In genomic region chr16:50722960-50723359, GRCh38 we compare ENCODE assay signal across 25 cellular contexts. TPM values are rescaled to one million over a fixed set of nuclear protein-coding genes. Genes with fewer than 3 reads are reported as not detected.
DNase-seq lines count a peak whose midpoint lies in the region; ATAC-seq, FAIRE-seq and TF ChIP-seq lines count a peak whose summit lies in the region.
"Had no signal": no experiment of that assay in that cellular context is flagged by ENCODE, and none has a peak within 500 bp of the region (broad histone marks: within the 10 kb centered on the region; RNA-seq: fewer than 3 reads in every experiment).

No MANE protein-coding gene starts in this region.

- H3K36me3 Mint-ChIP-seq in activated CD4-positive, alpha-beta memory T cell treated with anti-CD3 and anti-CD28 coated beads for 36 hours: peaks cover 56% of the 10 kb centered on the region
- peaks cover 73% of the 10 kb centered on the region for H3K36me3 Mint-ChIP-seq in activated CD4-positive, alpha-beta memory T cell treated with anti-CD3 and anti-CD28 coated beads, Interleukin-2, amount 10 ng/mL, durations not matched to agents 7 days and 5 days (ENCODE audit: low read depth)
- H3K36me3 Mint-ChIP-seq in natural killer cell (peaks cover 14% of the 10 kb centered on the region), progenitor cell of endocrine pancreas (ENCODE audit: insufficient read depth) (no peaks in the 10 kb centered on the region)

- TF ChIP-seq CTCF in PC-9 (conservative IDR thresholded peaks at IDR 0.05) (no peak), GM12878 (IDR thresholded peaks at IDR 0.05 in 2 of 3, conservative IDR thresholded peaks at IDR 0.05 in 1 of 3; ENCODE audit: control insufficient read depth in 2 of 3, extremely low read depth in 1 of 3, insufficient read depth in 1 of 3, low read depth in 3 of 3, low read length in 3 of 3) (no peak), natural killer cell (IDR thresholded peaks at IDR 0.05) (no peak), progenitor cell of endocrine pancreas (IDR thresholded peaks at IDR 0.05; ENCODE audit: unreplicated experiment) (no peak)

- WGBS in GM12878 (ENCODE audit: insufficient coverage, insufficient replicate concordance, low lambda C conversion rate, missing lambda C conversion rate): 100% methylated on average over 2 of the region's 2 CpGs

- TF ChIP-seq EP300 in GM12878 (IDR thresholded peaks at IDR 0.05; ENCODE audit: borderline replicate concordance in 1 of 2, control insufficient read depth in 1 of 2, low read depth in 2 of 2, low read length in 2 of 2): no peak

- RAD21 ChIA-PET in GM12878 (lab: Charles Lee; ENCODE audit: unreplicated experiment): interaction anchor here (0.7 to 1.5 kb wide), 2 partner anchors 19 to 56 kb away, joined by 3 to 7 read pairs; partner anchors contain the start of gene CYLD

- H3K4me3 Mint-ChIP-seq in activated CD4-positive, alpha-beta memory T cell treated with anti-CD3 and anti-CD28 coated beads for 36 hours: no peak overlapping the region
- no peak overlapping the region for H3K4me3 Mint-ChIP-seq in activated CD4-positive, alpha-beta memory T cell treated with anti-CD3 and anti-CD28 coated beads, Interleukin-2, amount 10 ng/mL, durations not matched to agents 7 days and 5 days
- H3K4me3 Mint-ChIP-seq in natural killer cell (peak overlapping the region; percentile 83), progenitor cell of endocrine pancreas (ENCODE audit: low read depth) (no peak overlapping the region)
- H3K4me3 Mint-ChIP-seq: HFFc6 had no signal

- SMC1A ChIA-PET in GM12878 (lab: Charles Lee; ENCODE audit: uncharacterized antibody, unreplicated experiment): interaction anchor here (0.6 to 1.1 kb wide), 2 partner anchors 25 to 39 kb away, joined by 3 to 4 read pairs; no protein-coding TSS in a partner anchor

- ATAC-seq in GM12878 (no peak), natural killer cell (no peak)

- peak overlapping the region; percentile 16 for H3K27ac Mint-ChIP-seq in activated CD4-positive, alpha-beta memory T cell treated with anti-CD3 and anti-CD28 coated beads for 36 hours
- no peak overlapping the region for H3K27ac Mint-ChIP-seq in activated CD4-positive, alpha-beta memory T cell treated with anti-CD3 and anti-CD28 coated beads, Interleukin-2, amount 10 ng/mL, durations not matched to agents 7 days and 5 days
- H3K27ac Mint-ChIP-seq in natural killer cell (peak overlapping the region; percentile 82 to 97), progenitor cell of endocrine pancreas (no peak overlapping the region)
- H3K27ac Mint-ChIP-seq: HFFc6 had no signal

- POLR2A ChIA-PET in activated CD4-positive, alpha-beta memory T cell treated with anti-CD3 and anti-CD28 coated beads for 36 hours (lab: Charles Lee): no interaction called here
- POLR2A ChIA-PET in activated CD4-positive, alpha-beta memory T cell treated with anti-CD3 and anti-CD28 coated beads, Interleukin-2, amount 10 ng/mL, durations not matched to agents 7 days and 5 days (lab: Charles Lee): no interaction called here
- POLR2A ChIA-PET in PC-9 (lab: Charles Lee; ENCODE audit: unreplicated experiment) (no interaction called here), GM12878 (lab: Charles Lee) (interaction anchor here (0.6 kb wide), 1 partner anchor 162 kb away, joined by 5 read pairs; no protein-coding TSS in a partner anchor)

- H3K79me2 ChIP-seq in PC-9 (ENCODE audit: low read depth) (no peaks in the 10 kb centered on the region), GM12878 (ENCODE audit: control insufficient read depth, insufficient read depth, low read length) (no peaks in the 10 kb centered on the region)

- no peak overlapping the region for H3K9ac ChIP-seq in GM12878 (ENCODE audit: control insufficient read depth, insufficient read depth, low read length)

- H3K4me1 ChIP-seq in PC-9 (replicated peaks; ENCODE audit: insufficient read depth) (peaks cover 48% of the 10 kb centered on the region), GM12878 (ENCODE audit: control insufficient read depth, insufficient read depth, low read length) (no peaks in the 10 kb centered on the region)
- H3K4me1 ChIP-seq: BE2C, SJSA1 had no signal

- no peak for TF ChIP-seq RAD21 in GM12878 (IDR thresholded peaks at IDR 0.05; ENCODE audit: insufficient read depth, low read depth, low read length)

- H4K20me1 ChIP-seq in PC-9 (ENCODE audit: insufficient read depth) (no peaks in the 10 kb centered on the region), GM12878 (ENCODE audit: control insufficient read depth, insufficient read depth) (no peaks in the 10 kb centered on the region)

- no peaks in the 10 kb centered on the region for H3K27me3 Mint-ChIP-seq in activated CD4-positive, alpha-beta memory T cell treated with anti-CD3 and anti-CD28 coated beads for 36 hours
- H3K27me3 Mint-ChIP-seq in activated CD4-positive, alpha-beta memory T cell treated with anti-CD3 and anti-CD28 coated beads, Interleukin-2, amount 10 ng/mL, durations not matched to agents 7 days and 5 days: no peaks in the 10 kb centered on the region
- H3K27me3 Mint-ChIP-seq in natural killer cell (ENCODE audit: low read depth in 2 of 2) (no peaks in the 10 kb centered on the region), progenitor cell of endocrine pancreas (peaks cover 5% of the 10 kb centered on the region)

- peaks cover 15% of the 10 kb centered on the region for H3K9me3 Mint-ChIP-seq in activated CD4-positive, alpha-beta memory T cell treated with anti-CD3 and anti-CD28 coated beads for 36 hours
- peaks cover 15% of the 10 kb centered on the region for H3K9me3 Mint-ChIP-seq in activated CD4-positive, alpha-beta memory T cell treated with anti-CD3 and anti-CD28 coated beads, Interleukin-2, amount 10 ng/mL, durations not matched to agents 7 days and 5 days
- H3K9me3 Mint-ChIP-seq in natural killer cell (peaks cover 2 to 4% of the 10 kb centered on the region in 2 donors), progenitor cell of endocrine pancreas (ENCODE audit: low read depth) (peaks cover 6% of the 10 kb centered on the region)

- in situ Hi-C loops in GM12878 (cut with MboI): no loop called here

- H3K4me3 ChIP-seq in PC-9 (no peak overlapping the region), GM12878 (no peak overlapping the region)
- H3K4me3 ChIP-seq: MG63, SJSA1 had no signal

- no peaks in the 10 kb centered on the region for H3K9me3 ChIP-seq in PC-9 (ENCODE audit: insufficient read depth, low read depth)
- H3K9me3 ChIP-seq in GM12878 (replicated peaks; ENCODE audit: control insufficient read depth, insufficient read depth, low read length): peaks cover 10% of the 10 kb centered on the region; the same call in 2 of the 3 replicates
- H3K9me3 ChIP-seq: BE2C, MG63, SJSA1 had no signal

- intact Hi-C loops in activated CD4-positive, alpha-beta memory T cell treated with anti-CD3 and anti-CD28 coated beads for 36 hours (cut with micrococcal nuclease): no loop called here
- intact Hi-C loops in PC-9 (cut with micrococcal nuclease; ENCODE audit: unreplicated experiment) (no loop called here), GM12878 (cut with micrococcal nuclease; ENCODE audit: unreplicated experiment) (no loop called here), natural killer cell (cut with micrococcal nuclease) (loop anchor here (1.0 kb wide), 1 partner anchor 18 kb away; no protein-coding TSS in a partner anchor)

- H2AFZ ChIP-seq in PC-9 (no peak overlapping the region), GM12878 (ENCODE audit: control insufficient read depth, low read depth, low read length) (no peak overlapping the region)

- H3K36me3 ChIP-seq in PC-9 (ENCODE audit: low read depth) (no peaks in the 10 kb centered on the region), GM12878 (ENCODE audit: control insufficient read depth in 2 of 2, insufficient read depth in 2 of 2, low read length in 1 of 2) (peaks cover 10 to 18% of the 10 kb centered on the region in 2 experiments; a peak in 3 of 4 replicates)
- H3K36me3 ChIP-seq: BE2C, MG63, SJSA1 had no signal

- no peaks in the 10 kb centered on the region for H3K27me3 ChIP-seq in PC-9 (ENCODE audit: insufficient read depth, low read depth)
- no peaks in the 10 kb centered on the region for H3K27me3 ChIP-seq in GM12878 (replicated peaks in 1 of 2; ENCODE audit: control insufficient read depth in 2 of 2, insufficient read depth in 2 of 2, low read length in 1 of 2)
- H3K27me3 ChIP-seq: BE2C, MG63, SJSA1 had no signal

- CTCF ChIA-PET in activated CD4-positive, alpha-beta memory T cell treated with anti-CD3 and anti-CD28 coated beads for 36 hours (lab: Charles Lee): interaction anchor here (0.9 kb wide), 1 partner anchor 58 kb away, joined by 4 read pairs; no protein-coding TSS in a partner anchor
- CTCF ChIA-PET in activated CD4-positive, alpha-beta memory T cell treated with anti-CD3 and anti-CD28 coated beads, Interleukin-2, amount 10 ng/mL, durations not matched to agents 7 days and 5 days (lab: Charles Lee): no interaction called here
- CTCF ChIA-PET in PC-9 (lab: Charles Lee) (no interaction called here), GM12878 (lab: Yijun Ruan, JAX) (interaction anchor here (1.8 kb wide), 1 partner anchor 24 kb away, joined by 6 read pairs; no protein-coding TSS in a partner anchor)

- H3K4me2 ChIP-seq in PC-9 (0 out of 2 replicates have a peak overlapping the region, but pooled peaks have one; percentile 16), GM12878 (ENCODE audit: control insufficient read depth, insufficient read depth) (no peak overlapping the region)

- TF ChIP-seq POLR2A in GM12878 (IDR thresholded peaks at IDR 0.05; ENCODE audit: low read depth, low read length): no peak
- TF ChIP-seq POLR2A in erythroblast (IDR thresholded peaks at IDR 0.05; ENCODE audit: low read length): no peak
- TF ChIP-seq POLR2A in H54 (IDR thresholded peaks at IDR 0.05; ENCODE audit: low read depth, low read length): no peak

- DNase-seq in activated CD4-positive, alpha-beta memory T cell treated with anti-CD3 and anti-CD28 coated beads for 36 hours: no peak
- DNase-seq in activated CD4-positive, alpha-beta memory T cell treated with anti-CD3 and anti-CD28 coated beads, Interleukin-2, amount 10 ng/mL, durations not matched to agents 7 days and 5 days: no peak
- DNase-seq in PC-9: no peak
- no peak for DNase-seq in GM12878 (ENCODE audit: low read depth, low spot score)
- no peak for DNase-seq in natural killer cell
- no peak for DNase-seq in progenitor cell of endocrine pancreas (ENCODE audit: low spot score, unreplicated experiment)
- DNase-seq in erythroblast (lab: John Stamatoyannopoulos, UW): no peak
- no peak for DNase-seq in H54 (ENCODE audit: insufficient read length, low spot score)
- DNase-seq: 8988T; ACHN; BE2C; DMS153; DND-41; HFFc6; MG63; NCI-H2029; NCI-H446; NCI-H524 treated with DMSO at 0.1 percent for 48 hours; NCI-H774; NK-92 treated with Interleukin-12 subunit alpha and Interleukin-12 subunit beta, amount 100 ng/mL, for 24 hours; Right ventricle myocardium superior; RPMI8226 had no signal

- H3F3A ChIP-seq in PC-9 (ENCODE audit: insufficient read depth, low read depth): peaks cover 37% of the 10 kb centered on the region

- FAIRE-seq in GM12878 (lab: Jason Lieb, UNC) (no peak), H54 (lab: Jason Lieb, UNC) (no peak)
- FAIRE-seq: GM19239 had no signal

- no TSS peak for BruUV-seq in PC-9 (replicated peaks; lab: Mats Ljungman, UMichigan)
- BruUV-seq in GM12878 (replicated peaks; lab: Mats Ljungman, UMichigan): no TSS peak

- no peak overlapping the region; the same call in 1 of the 2 replicates for H3K27ac ChIP-seq in PC-9
- no peak overlapping the region for H3K27ac ChIP-seq in GM12878 (ENCODE audit: control insufficient read depth, insufficient read depth)
- H3K27ac ChIP-seq: SJSA1 had no signal

- H3K4me1 Mint-ChIP-seq in activated CD4-positive, alpha-beta memory T cell treated with anti-CD3 and anti-CD28 coated beads for 36 hours (ENCODE audit: low read depth): peaks cover 31% of the 10 kb centered on the region
- H3K4me1 Mint-ChIP-seq in activated CD4-positive, alpha-beta memory T cell treated with anti-CD3 and anti-CD28 coated beads, Interleukin-2, amount 10 ng/mL, durations not matched to agents 7 days and 5 days: peaks cover 18% of the 10 kb centered on the region
- H3K4me1 Mint-ChIP-seq in natural killer cell: peaks cover 42 to 45% of the 10 kb centered on the region in 2 donors
- H3K4me1 Mint-ChIP-seq in progenitor cell of endocrine pancreas (ENCODE audit: low read depth): peaks cover 7% of the 10 kb centered on the region

- no peaks in the 10 kb centered on the region for H3K9me2 ChIP-seq in PC-9 (ENCODE audit: insufficient read depth)

RNA-seq across cellular contexts. Expression of gene CYLD, which starts 18.9 kb away (rescaled TPM):
- 100 to 1,000 TPM; 133 to 135 TPM for total RNA-seq in activated CD4-positive, alpha-beta memory T cell treated with anti-CD3 and anti-CD28 coated beads for 36 hours
- 100 to 1,000 TPM; 235 to 254 TPM for total RNA-seq in activated CD4-positive, alpha-beta memory T cell treated with anti-CD3 and anti-CD28 coated beads, Interleukin-2, amount 10 ng/mL, durations not matched to agents 7 days and 5 days
- total RNA-seq in PC-9 (2021) (12.6 and 19.0 TPM in 2 replicates), GM12878 (2014; rRNA removed) (46.6 and 63.5 TPM in 2 replicates), GM12878 (2014; rRNA removed; fragmentation: Illumina TruSeq; extraction: Trizol) (58.5 and 58.7 TPM in 2 replicates), GM12878 (2021) (58.8 and 63.2 TPM in 2 replicates), natural killer cell (100 to 1,000 TPM; 227 to 246 (median 236) TPM), progenitor cell of endocrine pancreas (18.7 and 21.9 TPM in 2 replicates)
- total RNA-seq in GM12878 (2013; cell fraction: nucleolus; rRNA removed): 411 and 416 TPM in 2 replicates
- polyA plus RNA-seq in GM12878 (2011; ENCODE audit: low read depth): 31.6 TPM
- polyA plus RNA-seq in GM12878 (2011; rRNA removed) (106 and 150 TPM in 2 replicates), GM12878 (2014; fragmentation: Illumina TruSeq; extraction: Trizol) (51.6 and 60.5 TPM in 2 replicates), GM12878 (2014; fragmentation: Nextera tagmentation; extraction: Ambion mirVana) (10 to 100 TPM; 19.2 to 27.0 TPM), GM12878 (2014; rRNA removed) (26.5 and 31.5 TPM in 2 replicates), GM12878 (2016; fragmentation: Nextera tagmentation; extraction: Ambion mirVana) (10 to 100 TPM; 44.6 to 45.6 TPM)
- 44.6 and 53.8 TPM in 2 replicates for polyA plus RNA-seq in GM12878 (2011; cell fraction: cytosol; rRNA removed)
- polyA plus RNA-seq in GM12878 (2011; cell fraction: nucleus; rRNA removed): 92.8 and 95.4 TPM in 2 replicates
- 41.1 and 47.6 TPM in 2 replicates for polyA plus RNA-seq in GM12878 (2012)
- polyA minus RNA-seq in GM12878 (2011; rRNA and poly(A)+ RNA removed): 108 and 113 TPM in 2 replicates
- polyA minus RNA-seq in GM12878 (2011; cell fraction: cytosol; rRNA and poly(A)+ RNA removed): 38.9 and 51.6 TPM in 2 replicates
- polyA minus RNA-seq in GM12878 (2011; cell fraction: nucleus; rRNA and poly(A)+ RNA removed): 121 and 158 TPM in 2 replicates

RNA-seq across cellular contexts. Expression of gene NOD2, which starts 29.6 kb away (rescaled TPM):
- total RNA-seq in activated CD4-positive, alpha-beta memory T cell treated with anti-CD3 and anti-CD28 coated beads for 36 hours: 10 to 100 TPM; 17.9 to 18.7 TPM
- 10 to 100 TPM; 20.8 to 24.1 TPM for total RNA-seq in activated CD4-positive, alpha-beta memory T cell treated with anti-CD3 and anti-CD28 coated beads, Interleukin-2, amount 10 ng/mL, durations not matched to agents 7 days and 5 days
- total RNA-seq in PC-9 (2021) (0.70 and 0.75 TPM in 2 replicates), GM12878 (2014; rRNA removed) (9.9 and 13.4 TPM in 2 replicates), GM12878 (2014; rRNA removed; fragmentation: Illumina TruSeq; extraction: Trizol) (5.8 and 6.9 TPM in 2 replicates), GM12878 (2021) (12.8 and 13.3 TPM in 2 replicates), natural killer cell (1 to 10 TPM; 2.8 to 8.6 (median 2.9) TPM), progenitor cell of endocrine pancreas (not detected in 2 replicates)
- 190 and 241 TPM in 2 replicates for total RNA-seq in GM12878 (2013; cell fraction: nucleolus; rRNA removed)
- polyA plus RNA-seq in GM12878 (2011; ENCODE audit: low read depth): 4.5 TPM
- polyA plus RNA-seq in GM12878 (2011; rRNA removed) (10.4 and 18.6 TPM in 2 replicates), GM12878 (2014; fragmentation: Illumina TruSeq; extraction: Trizol) (6.6 and 7.6 TPM in 2 replicates), GM12878 (2014; fragmentation: Nextera tagmentation; extraction: Ambion mirVana) (1 to 10 TPM; 1.0 to 1.6 TPM), GM12878 (2014; rRNA removed) (9.9 and 11.6 TPM in 2 replicates), GM12878 (2016; fragmentation: Nextera tagmentation; extraction: Ambion mirVana) (1 to 10 TPM; 4.3 to 4.5 TPM)
- 24.3 and 24.8 TPM in 2 replicates for polyA plus RNA-seq in GM12878 (2011; cell fraction: cytosol; rRNA removed)
- polyA plus RNA-seq in GM12878 (2011; cell fraction: nucleus; rRNA removed): 58.1 and 59.5 TPM in 2 replicates
- polyA plus RNA-seq in GM12878 (2012): 8.1 and 9.0 TPM in 2 replicates
- polyA minus RNA-seq in GM12878 (2011; rRNA and poly(A)+ RNA removed): 39.9 and 63.9 TPM in 2 replicates
- polyA minus RNA-seq in GM12878 (2011; cell fraction: cytosol; rRNA and poly(A)+ RNA removed): 13.1 and 17.5 TPM in 2 replicates
- polyA minus RNA-seq in GM12878 (2011; cell fraction: nucleus; rRNA and poly(A)+ RNA removed): 39.9 and 55.8 TPM in 2 replicates
- total RNA-seq: H4, HFFc6 had no signal

RNA-seq across cellular contexts. Expression of gene SNX20, which starts 41.8 kb away (rescaled TPM):
- total RNA-seq in activated CD4-positive, alpha-beta memory T cell treated with anti-CD3 and anti-CD28 coated beads for 36 hours: 10 to 100 TPM; 55.4 to 56.9 TPM
- total RNA-seq in activated CD4-positive, alpha-beta memory T cell treated with anti-CD3 and anti-CD28 coated beads, Interleukin-2, amount 10 ng/mL, durations not matched to agents 7 days and 5 days: 10 to 100 TPM; 94.7 to 97.7 TPM
- total RNA-seq in PC-9 (2021) (not detected in 2 replicates), GM12878 (2014; rRNA removed) (21.9 and 22.3 TPM in 2 replicates), GM12878 (2014; rRNA removed; fragmentation: Illumina TruSeq; extraction: Trizol) (20.2 and 21.9 TPM in 2 replicates), GM12878 (2021) (21.4 and 24.1 TPM in 2 replicates), natural killer cell (10 to 100 TPM; 33.0 to 53.9 (median 51.7) TPM), progenitor cell of endocrine pancreas (not detected in 2 replicates)
- total RNA-seq in GM12878 (2013; cell fraction: nucleolus; rRNA removed): 27.1 and 29.2 TPM in 2 replicates
- polyA plus RNA-seq in GM12878 (2011; ENCODE audit: low read depth): 8.8 TPM
- polyA plus RNA-seq in GM12878 (2011; rRNA removed) (24.3 and 30.8 TPM in 2 replicates), GM12878 (2014; fragmentation: Illumina TruSeq; extraction: Trizol) (21.4 and 25.0 TPM in 2 replicates), GM12878 (2014; fragmentation: Nextera tagmentation; extraction: Ambion mirVana) (1 to 10 TPM; 4.6 to 6.9 TPM), GM12878 (2014; rRNA removed) (23.6 and 26.3 TPM in 2 replicates), GM12878 (2016; fragmentation: Nextera tagmentation; extraction: Ambion mirVana) (10 to 100 TPM; 18.1 to 22.2 TPM)
- polyA plus RNA-seq in GM12878 (2011; cell fraction: cytosol; rRNA removed): 28.4 and 32.0 TPM in 2 replicates
- polyA plus RNA-seq in GM12878 (2011; cell fraction: nucleus; rRNA removed): 25.9 and 28.6 TPM in 2 replicates
- polyA plus RNA-seq in GM12878 (2012): 12.8 and 16.6 TPM in 2 replicates
- polyA minus RNA-seq in GM12878 (2011; rRNA and poly(A)+ RNA removed): 17.4 and 23.7 TPM in 2 replicates
- 11.6 and 14.7 TPM in 2 replicates for polyA minus RNA-seq in GM12878 (2011; cell fraction: cytosol; rRNA and poly(A)+ RNA removed)
- 9.4 and 13.3 TPM in 2 replicates for polyA minus RNA-seq in GM12878 (2011; cell fraction: nucleus; rRNA and poly(A)+ RNA removed)
- total RNA-seq: H4, HFFc6, SJSA1 had no signal

Comparison
In these comparisons a context has a peak if more than half of its experiments do, and no peak if none do; other contexts are left out.
1. H3K27ac Mint-ChIP-seq: peak in activated CD4-positive, alpha-beta memory T cell treated with anti-CD3 and anti-CD28 coated beads for 36 hours (single experiment) and natural killer cell (2 of 2); none in activated CD4-positive, alpha-beta memory T cell treated with anti-CD3 and anti-CD28 coated beads, Interleukin-2, amount 10 ng/mL, durations not matched to agents 7 days and 5 days (single experiment) and progenitor cell of endocrine pancreas (single experiment).
2. CTCF ChIA-PET loops: an anchor here in activated CD4-positive, alpha-beta memory T cell treated with anti-CD3 and anti-CD28 coated beads for 36 hours (0.9 kb wide) and GM12878 (1.8 kb wide); none called in activated CD4-positive, alpha-beta memory T cell treated with anti-CD3 and anti-CD28 coated beads, Interleukin-2, amount 10 ng/mL, durations not matched to agents 7 days and 5 days and PC-9.
3. RNA of gene SNX20, which starts 41.8 kb away (total RNA-seq): 94.7 to 97.7 TPM in activated CD4-positive, alpha-beta memory T cell treated with anti-CD3 and anti-CD28 coated beads, Interleukin-2, amount 10 ng/mL, durations not matched to agents 7 days and 5 days, 55.4 to 56.9 TPM in activated CD4-positive, alpha-beta memory T cell treated with anti-CD3 and anti-CD28 coated beads for 36 hours, 33.0 to 53.9 TPM in natural killer cell and 20.2 to 29.2 TPM in GM12878; not detected in PC-9 and not detected in progenitor cell of endocrine pancreas; every median in the first group is over 10 times any median in the second.